In genomic region chr7:36600869-36601530, GRCh38 we compare ENCODE assay signal across 9 cellular contexts.
DNase-seq lines count a peak whose midpoint lies in the region; ATAC-seq and TF ChIP-seq lines count a peak whose summit lies in the region.
"Had no signal": no experiment of that assay in that cellular context is flagged by ENCODE, and none has a peak within 500 bp of the region (broad histone marks: within the 10 kb centered on the region; RNA-seq: fewer than 3 reads in every experiment).

No MANE protein-coding gene starts in this region.

- no peak for TF ChIP-seq POLR2A in stomach (IDR thresholded peaks at IDR 0.05)

- no peaks in the 10 kb centered on the region for H3K27me3 ChIP-seq in stomach

- intact Hi-C loops in activated CD4-positive, alpha-beta memory T cell treated with anti-CD3 and anti-CD28 coated beads for 36 hours (cut with micrococcal nuclease) = loop anchor here (1.0 to 5.0 kb wide), 4 partner anchors 19 to 484 kb away; no protein-coding TSS in a partner anchor
- intact Hi-C loops in stomach (cut with DNase I; ENCODE audit: low total_unique reads) = no loop called here

- TF ChIP-seq CTCF in stomach (IDR thresholded peaks at IDR 0.05) = no peak
- TF ChIP-seq CTCF in endothelial cell (IDR thresholded peaks at IDR 0.05; ENCODE audit: unreplicated experiment) = no peak

- no peaks in the 10 kb centered on the region for H3K27me3 Mint-ChIP-seq in activated CD4-positive, alpha-beta memory T cell treated with anti-CD3 and anti-CD28 coated beads for 36 hours
- H3K27me3 Mint-ChIP-seq in activated CD4-positive, alpha-beta memory T cell treated with anti-CD3 and anti-CD28 coated beads, Interleukin-2, amount 10 ng/mL, durations not matched to agents 7 days and 5 days = no peaks in the 10 kb centered on the region
- peaks cover 1% of the 10 kb centered on the region for H3K27me3 Mint-ChIP-seq in endothelial cell (ENCODE audit: unreplicated experiment)

- H3K4me3 Mint-ChIP-seq in activated CD4-positive, alpha-beta memory T cell treated with anti-CD3 and anti-CD28 coated beads for 36 hours = no peak overlapping the region
- no peak overlapping the region for H3K4me3 Mint-ChIP-seq in activated CD4-positive, alpha-beta memory T cell treated with anti-CD3 and anti-CD28 coated beads, Interleukin-2, amount 10 ng/mL, durations not matched to agents 7 days and 5 days
- H3K4me3 Mint-ChIP-seq in endothelial cell (ENCODE audit: unreplicated experiment) = no peak overlapping the region

- no peak overlapping the region for H3K4me3 ChIP-seq in stomach

- peaks cover 53% of the 10 kb centered on the region for H3K4me1 Mint-ChIP-seq in activated CD4-positive, alpha-beta memory T cell treated with anti-CD3 and anti-CD28 coated beads for 36 hours (ENCODE audit: low read depth)
- peaks cover 55% of the 10 kb centered on the region for H3K4me1 Mint-ChIP-seq in activated CD4-positive, alpha-beta memory T cell treated with anti-CD3 and anti-CD28 coated beads, Interleukin-2, amount 10 ng/mL, durations not matched to agents 7 days and 5 days
- H3K4me1 Mint-ChIP-seq in endothelial cell (ENCODE audit: unreplicated experiment) = peaks cover 7% of the 10 kb centered on the region

- H3K9me3 Mint-ChIP-seq in activated CD4-positive, alpha-beta memory T cell treated with anti-CD3 and anti-CD28 coated beads for 36 hours = no peaks in the 10 kb centered on the region
- H3K9me3 Mint-ChIP-seq in activated CD4-positive, alpha-beta memory T cell treated with anti-CD3 and anti-CD28 coated beads, Interleukin-2, amount 10 ng/mL, durations not matched to agents 7 days and 5 days = no peaks in the 10 kb centered on the region
- H3K9me3 Mint-ChIP-seq in endothelial cell (ENCODE audit: unreplicated experiment) = no peaks in the 10 kb centered on the region

- peak; percentile 40 for DNase-seq in activated CD4-positive, alpha-beta memory T cell treated with anti-CD3 and anti-CD28 coated beads for 36 hours
- DNase-seq in activated CD4-positive, alpha-beta memory T cell treated with anti-CD3 and anti-CD28 coated beads, Interleukin-2, amount 10 ng/mL, durations not matched to agents 7 days and 5 days = no peak
- DNase-seq in fibroblast of the conjunctiva (ENCODE audit: low read depth) (peak; percentile 20), stomach (no peak), endothelial cell (ENCODE audit: low spot score) (no peak)
- peak; percentile 6 for DNase-seq in stimulated activated CD4-positive, alpha-beta T cell treated with anti-CD3 and anti-CD28 coated beads, Interleukin-2, amount 100 ng/mL, for 4 hours (ENCODE audit: low read depth)
- DNase-seq: activated gamma-delta T cell treated with Interleukin-2 at 50 U/mL for 16 hours had no signal

- H3K36me3 ChIP-seq in stomach = no peaks in the 10 kb centered on the region

- H3K27ac Mint-ChIP-seq in activated CD4-positive, alpha-beta memory T cell treated with anti-CD3 and anti-CD28 coated beads for 36 hours = no peak overlapping the region
- H3K27ac Mint-ChIP-seq in activated CD4-positive, alpha-beta memory T cell treated with anti-CD3 and anti-CD28 coated beads, Interleukin-2, amount 10 ng/mL, durations not matched to agents 7 days and 5 days = no peak overlapping the region
- no peak overlapping the region for H3K27ac Mint-ChIP-seq in endothelial cell (ENCODE audit: unreplicated experiment)

- peaks cover 0 to 19% (median 4%) of the 10 kb centered on the region in 4 donors for H3K4me1 ChIP-seq in stomach

- ATAC-seq in SK-N-SH treated with all-trans-retinoic acid at 6 μM for 48 hours (peak; percentile 49; the same call in 2 of the 3 replicates), GM21367 (IDR thresholded peaks at IDR 0.05; ENCODE audit: unreplicated experiment) (no peak)

- no peaks in the 10 kb centered on the region for H3K9me3 ChIP-seq in stomach

- H3K36me3 Mint-ChIP-seq in activated CD4-positive, alpha-beta memory T cell treated with anti-CD3 and anti-CD28 coated beads for 36 hours = no peaks in the 10 kb centered on the region
- no peaks in the 10 kb centered on the region for H3K36me3 Mint-ChIP-seq in activated CD4-positive, alpha-beta memory T cell treated with anti-CD3 and anti-CD28 coated beads, Interleukin-2, amount 10 ng/mL, durations not matched to agents 7 days and 5 days (ENCODE audit: low read depth)
- no peaks in the 10 kb centered on the region for H3K36me3 Mint-ChIP-seq in endothelial cell (ENCODE audit: low read depth, unreplicated experiment)

- WGBS in stomach, 5 donors = 46 to 64% (median 58%) methylated on average over 5 of the region's 5 CpGs

- peak overlapping the region in 2 of 5 donors; percentile 25 to 44 for H3K27ac ChIP-seq in stomach

- TF ChIP-seq EP300 in stomach (IDR thresholded peaks at IDR 0.05) = no peak

- CTCF ChIA-PET in activated CD4-positive, alpha-beta memory T cell treated with anti-CD3 and anti-CD28 coated beads for 36 hours (lab: Charles Lee) = interaction anchor here (1.2 kb wide), 1 partner anchor 77 kb away, joined by 3 read pairs; no protein-coding TSS in a partner anchor
- CTCF ChIA-PET in activated CD4-positive, alpha-beta memory T cell treated with anti-CD3 and anti-CD28 coated beads, Interleukin-2, amount 10 ng/mL, durations not matched to agents 7 days and 5 days (lab: Charles Lee) = interaction anchor here (1.2 kb wide), 1 partner anchor 126 kb away, joined by 3 read pairs; no protein-coding TSS in a partner anchor

- POLR2A ChIA-PET in activated CD4-positive, alpha-beta memory T cell treated with anti-CD3 and anti-CD28 coated beads for 36 hours (lab: Charles Lee) = no interaction called here
- POLR2A ChIA-PET in activated CD4-positive, alpha-beta memory T cell treated with anti-CD3 and anti-CD28 coated beads, Interleukin-2, amount 10 ng/mL, durations not matched to agents 7 days and 5 days (lab: Charles Lee) = interaction anchor here (0.9 kb wide), 1 partner anchor 176 kb away, joined by 3 read pairs; no protein-coding TSS in a partner anchor

TF ChIP-seq in SK-N-SH treated with all-trans-retinoic acid at 6 μM for 48 hours, 23 proteins besides CTCF, POLR2A, EP300 and RAD21:
- TF ChIP-seq RARB (CRISPR knock-in tag; IDR thresholded peaks at IDR 0.05) (no peak), TCF4 (CRISPR knock-in tag; IDR thresholded peaks at IDR 0.05; ENCODE audit: borderline replicate concordance) (no peak), PATZ1 (CRISPR knock-in tag; IDR thresholded peaks at IDR 0.05; ENCODE audit: borderline replicate concordance) (no peak), ZNF565 (CRISPR knock-in tag; conservative IDR thresholded peaks at IDR 0.05; ENCODE audit: low read depth) (no peak), CSDC2 (CRISPR knock-in tag; IDR thresholded peaks at IDR 0.05) (no peak), ISL1 (CRISPR knock-in tag; IDR thresholded peaks at IDR 0.05) (0 out of 2 replicates have a peak, but pooled peaks have one; percentile 5), ZFP30 (CRISPR knock-in tag; IDR thresholded peaks at IDR 0.05) (no peak)
TF ChIP-seq in SK-N-SH treated with all-trans-retinoic acid at 6 μM for 48 hours: peak in this region for 1.

Comparison
In these comparisons a context has a peak if more than half of its experiments do, and no peak if none do; other contexts are left out.
1. DNase-seq: peak in activated CD4-positive, alpha-beta memory T cell treated with anti-CD3 and anti-CD28 coated beads for 36 hours (single experiment), fibroblast of the conjunctiva (single experiment) and stimulated activated CD4-positive, alpha-beta T cell treated with anti-CD3 and anti-CD28 coated beads, Interleukin-2, amount 100 ng/mL, for 4 hours (single experiment); none in activated CD4-positive, alpha-beta memory T cell treated with anti-CD3 and anti-CD28 coated beads, Interleukin-2, amount 10 ng/mL, durations not matched to agents 7 days and 5 days (single experiment), stomach (single experiment) and endothelial cell (single experiment).